35 cellular contexts compared by ENCODE assay signal in genomic region chr4:187063251-187063650, GRCh38.
DNase-seq lines count a peak whose midpoint lies in the region; ATAC-seq and TF ChIP-seq lines count a peak whose summit lies in the region.
"Had no signal": no experiment of that assay in that cellular context is flagged by ENCODE, and none has a peak within 500 bp of the region (broad histone marks: within the 10 kb centered on the region; RNA-seq: fewer than 3 reads in every experiment).

No MANE protein-coding gene starts in this region.

- no peak overlapping the region for H3K4me3 ChIP-seq in GM23338
- H3K4me3 ChIP-seq in lung: no peak overlapping the region
- no peak overlapping the region for H3K4me3 ChIP-seq in trophoblast cell (ENCODE audit: low read depth, low read length)
- H3K4me3 ChIP-seq in testis: peak overlapping the region; percentile 32 to 39
- H3K4me3 ChIP-seq: A549; BLaER1; BLaER1 treated with 17β-estradiol and CSF1 and Interleukin-3, amounts not matched to agents 10 nM and 100 nM had no signal

- WGBS in lung, 2 donors: 80 to 87% methylated on average over 26 of the region's 26 CpGs
- WGBS in trophoblast cell (ENCODE audit: extremely low coverage, insufficient coverage, insufficient read length): no CpG with 5 or more reads among the region's 26 CpGs
- WGBS in testis, 2 donors: 75 to 77% methylated on average over 15 to 26 of the region's 26 CpGs

- peak overlapping the region; percentile 56; the same call in 1 of the 2 replicates for H2AFZ ChIP-seq in GM23338
- no peak overlapping the region for H2AFZ ChIP-seq in trophoblast cell (ENCODE audit: insufficient read depth, low read length, poor library complexity)

- no peak overlapping the region for H3K27ac ChIP-seq in GM23338 (ENCODE audit: low read depth)
- no peak overlapping the region for H3K27ac ChIP-seq in lung (ENCODE audit: low read depth in 1 of 2, low read length in 1 of 2)
- no peak overlapping the region for H3K27ac ChIP-seq in trophoblast cell (ENCODE audit: low read depth, low read length)
- H3K27ac ChIP-seq in testis: no peak overlapping the region
- H3K27ac ChIP-seq: 22Rv1; A549; BLaER1; BLaER1 treated with 17β-estradiol and CSF1 and Interleukin-3, amounts not matched to agents 10 nM and 100 nM; C4-2B had no signal

- H2BK12ac ChIP-seq in trophoblast cell (ENCODE audit: low read length): no peak overlapping the region

- no peak overlapping the region for H3K4ac ChIP-seq in trophoblast cell (ENCODE audit: low read depth, low read length)

- H3K36me3 ChIP-seq in GM23338 (ENCODE audit: insufficient read depth): no peaks in the 10 kb centered on the region
- H3K36me3 ChIP-seq in lung (ENCODE audit: control insufficient read depth in 2 of 2, insufficient read depth in 2 of 2, low read length in 2 of 2): no peaks in the 10 kb centered on the region
- H3K36me3 ChIP-seq in trophoblast cell (ENCODE audit: control insufficient read depth in 1 of 2, insufficient read depth in 2 of 2, low read length in 2 of 2): no peaks in the 10 kb centered on the region
- no peaks in the 10 kb centered on the region for H3K36me3 ChIP-seq in testis (ENCODE audit: low read depth, missing control alignments)
- H3K36me3 ChIP-seq: BE2C; BLaER1; BLaER1 treated with 17β-estradiol and CSF1 and Interleukin-3, amounts not matched to agents 10 nM and 100 nM had no signal

- DNase-seq in GM23338 (ENCODE audit: low spot score) (no peak), lung (ENCODE audit: low spot score) (no peak), trophoblast cell (no peak), testis (no peak), GF-D8 (lab: John Stamatoyannopoulos, UW) (no peak)
- DNase-seq: 8988T; ACHN; AML-193; BE2C; C1 segment of cervical spinal cord; Caco-2; Calu3; CD4-positive, alpha-beta memory T cell; CD4-positive, alpha-beta T cell; CD4-positive, CD25-positive, alpha-beta regulatory T cell; CD8-positive, alpha-beta memory T cell; CD8-positive, alpha-beta T cell; COR-L47; DMS 273 treated with DMSO at 0.1 percent for 48 hours; DMS153; DMS53; DMS79; DMS79 treated with DMSO at 0.1 percent for 48 hours; DND-41; EL had no signal

- no peaks in the 10 kb centered on the region for H3F3A ChIP-seq in GM23338 (replicated peaks; ENCODE audit: low read depth)

- no peak overlapping the region for H3K18ac ChIP-seq in trophoblast cell (ENCODE audit: low read length)

- no peak overlapping the region for H3K9ac ChIP-seq in trophoblast cell (ENCODE audit: low read length)
- H3K9ac ChIP-seq: BLaER1; BLaER1 treated with 17β-estradiol and CSF1 and Interleukin-3, amounts not matched to agents 10 nM and 100 nM had no signal

- H3K9me3 ChIP-seq in lung (ENCODE audit: control insufficient read depth in 2 of 2, insufficient read depth in 1 of 2, low read length in 1 of 2): peaks cover 0 to 4% of the 10 kb centered on the region in 2 donors
- H3K9me3 ChIP-seq in trophoblast cell (ENCODE audit: insufficient read depth, low read depth, low read length): no peaks in the 10 kb centered on the region
- no peaks in the 10 kb centered on the region for H3K9me3 ChIP-seq in testis
- H3K9me3 ChIP-seq: A549, BE2C, Caco-2 had no signal

- H3K4me1 Mint-ChIP-seq in GM23338: peaks cover 14% of the 10 kb centered on the region
- H3K4me1 Mint-ChIP-seq: B cell; CD14-positive monocyte; CD4-positive, alpha-beta memory T cell; CD4-positive, CD25-positive, alpha-beta regulatory T cell; CD8-positive, alpha-beta memory T cell had no signal

- H3K4me2 ChIP-seq in GM23338 (no peak overlapping the region), trophoblast cell (ENCODE audit: low read length) (no peak overlapping the region)
- H3K4me2 ChIP-seq: A549, BLaER1 had no signal

- no peak overlapping the region for H2BK120ac ChIP-seq in trophoblast cell (ENCODE audit: insufficient read depth, low read length, poor library complexity)

- TF ChIP-seq CTCF in GM23338 (conservative IDR thresholded peaks at IDR 0.05; ENCODE audit: low read depth in 2 of 2) (no peak), lung (IDR thresholded peaks at IDR 0.05; ENCODE audit: control extremely low read depth, extremely low read depth) (no peak), testis (IDR thresholded peaks at IDR 0.05) (no peak)

- peaks cover 3% of the 10 kb centered on the region for H3K27me3 Mint-ChIP-seq in GM23338 (ENCODE audit: insufficient read depth, low read depth, poor library complexity)
- H3K27me3 Mint-ChIP-seq: B cell; CD4-positive, alpha-beta memory T cell; CD4-positive, alpha-beta T cell; CD4-positive, CD25-positive, alpha-beta regulatory T cell; CD8-positive, alpha-beta memory T cell had no signal

- peaks cover 8% of the 10 kb centered on the region for H3K4me1 ChIP-seq in GM23338 (ENCODE audit: insufficient read depth)
- no peaks in the 10 kb centered on the region for H3K4me1 ChIP-seq in lung (ENCODE audit: control insufficient read depth in 2 of 2, insufficient read depth in 2 of 2, low read length in 2 of 2)
- H3K4me1 ChIP-seq in trophoblast cell (ENCODE audit: control insufficient read depth in 1 of 2, insufficient read depth in 2 of 2, low read length in 2 of 2): no peaks in the 10 kb centered on the region
- H3K4me1 ChIP-seq in testis: no peaks in the 10 kb centered on the region
- H3K4me1 ChIP-seq: A549, BE2C, Caco-2 had no signal

- H3K14ac ChIP-seq in trophoblast cell (ENCODE audit: low read length): no peak overlapping the region

- H4K20me1 ChIP-seq in GM23338 (replicated peaks; ENCODE audit: insufficient read depth): no peaks in the 10 kb centered on the region
- H4K20me1 ChIP-seq: BLaER1; BLaER1 treated with 17β-estradiol and CSF1 and Interleukin-3, amounts not matched to agents 10 nM and 100 nM had no signal

- H4K12ac ChIP-seq in trophoblast cell (ENCODE audit: low read depth, low read length): peak overlapping the region; percentile 43

- H4K8ac ChIP-seq in trophoblast cell (ENCODE audit: low read depth, low read length): no peak overlapping the region

- no peak overlapping the region for H3K23ac ChIP-seq in trophoblast cell (ENCODE audit: low read length)

- H3K79me2 ChIP-seq in GM23338 (replicated peaks; ENCODE audit: insufficient read depth): no peaks in the 10 kb centered on the region
- H3K79me2 ChIP-seq in trophoblast cell (ENCODE audit: control insufficient read depth, insufficient read depth, low read length, poor library complexity): no peaks in the 10 kb centered on the region

- H4K91ac ChIP-seq in trophoblast cell (ENCODE audit: low read depth, low read length): no peak overlapping the region

- no peak overlapping the region for H2BK5ac ChIP-seq in trophoblast cell (ENCODE audit: low read depth, low read length, poor library complexity)

- TF ChIP-seq POLR2A in testis (IDR thresholded peaks at IDR 0.05): no peak

- no peaks in the 10 kb centered on the region for H3K9me2 ChIP-seq in GM23338 (ENCODE audit: insufficient read depth)

- H3K4me3 Mint-ChIP-seq in GM23338: no peak overlapping the region
- H3K4me3 Mint-ChIP-seq: B cell; CD4-positive, alpha-beta memory T cell; CD4-positive, alpha-beta T cell; CD4-positive, CD25-positive, alpha-beta regulatory T cell; CD8-positive, alpha-beta memory T cell; CD8-positive, alpha-beta T cell had no signal

- H3K79me1 ChIP-seq in trophoblast cell (ENCODE audit: low read length): no peaks in the 10 kb centered on the region

- H3K27ac Mint-ChIP-seq in GM23338: no peak overlapping the region
- H3K27ac Mint-ChIP-seq: B cell; CD14-positive monocyte; CD4-positive, alpha-beta memory T cell; CD4-positive, alpha-beta T cell; CD4-positive, CD25-positive, alpha-beta regulatory T cell; CD8-positive, alpha-beta memory T cell; CD8-positive, alpha-beta T cell had no signal

- H3K27me3 ChIP-seq in GM23338 (ENCODE audit: insufficient read depth): no peaks in the 10 kb centered on the region
- H3K27me3 ChIP-seq in lung (ENCODE audit: control insufficient read depth, insufficient read depth): no peaks in the 10 kb centered on the region
- no peaks in the 10 kb centered on the region for H3K27me3 ChIP-seq in trophoblast cell (ENCODE audit: insufficient read depth, low read length)
- H3K27me3 ChIP-seq in testis: no peaks in the 10 kb centered on the region
- H3K27me3 ChIP-seq: BE2C; BLaER1; BLaER1 treated with 17β-estradiol and CSF1 and Interleukin-3, amounts not matched to agents 10 nM and 100 nM had no signal

- ATAC-seq in GM23338 (no peak), lung (ENCODE audit: insufficient read depth, low FRiP score) (peak; percentile 27), HG02798 (IDR thresholded peaks at IDR 0.05; ENCODE audit: poor library complexity, unreplicated experiment) (no peak), HG03175 (IDR thresholded peaks at IDR 0.05; ENCODE audit: unreplicated experiment) (no peak), GM21619 (IDR thresholded peaks at IDR 0.05; ENCODE audit: unreplicated experiment) (no peak)
- ATAC-seq: A549; CD8-positive, alpha-beta T cell had no signal

- H2AK5ac ChIP-seq in trophoblast cell (ENCODE audit: low read length): no peak overlapping the region

- peaks cover 3% of the 10 kb centered on the region; the same call in 1 of the 3 replicates for H3K9me3 Mint-ChIP-seq in GM23338

- no peaks in the 10 kb centered on the region; the same call in 2 of the 3 replicates for H3K36me3 Mint-ChIP-seq in GM23338 (ENCODE audit: low read depth)
- H3K36me3 Mint-ChIP-seq: CD14-positive monocyte; CD4-positive, alpha-beta memory T cell; CD4-positive, CD25-positive, alpha-beta regulatory T cell; CD8-positive, alpha-beta memory T cell; CD8-positive, alpha-beta T cell had no signal

- intact Hi-C loops in testis (cut with DNase I; ENCODE audit: low total_unique reads): no loop called here

TF ChIP-seq in GM23338, 12 proteins besides CTCF, POLR2A, EP300 and RAD21 (continues in another document):
- TF ChIP-seq JUNB (IDR thresholded peaks at IDR 0.05; ENCODE audit: unreplicated experiment) (no peak), POLR2AphosphoS5 (IDR thresholded peaks at IDR 0.05; ENCODE audit: low read depth) (no peak), EZH2 (IDR thresholded peaks at IDR 0.05; ENCODE audit: low read depth, unreplicated experiment) (no peak), ZNF331 (CRISPR knock-in tag; IDR thresholded peaks at IDR 0.05; ENCODE audit: low read depth) (no peak), CREB1 (CRISPR knock-in tag; IDR thresholded peaks at IDR 0.05; ENCODE audit: low read depth) (no peak), ZNF114 (CRISPR knock-in tag; IDR thresholded peaks at IDR 0.05) (no peak)

Comparison
In these comparisons a context has a peak if more than half of its experiments do, and no peak if none do; other contexts are left out.
1. H3K4me3 ChIP-seq: peak in testis (2 of 2); none in GM23338 (single experiment), lung (single experiment) and trophoblast cell (single experiment).